1 cellular context compared by ENCODE assay signal in the genomic region with DNA sequence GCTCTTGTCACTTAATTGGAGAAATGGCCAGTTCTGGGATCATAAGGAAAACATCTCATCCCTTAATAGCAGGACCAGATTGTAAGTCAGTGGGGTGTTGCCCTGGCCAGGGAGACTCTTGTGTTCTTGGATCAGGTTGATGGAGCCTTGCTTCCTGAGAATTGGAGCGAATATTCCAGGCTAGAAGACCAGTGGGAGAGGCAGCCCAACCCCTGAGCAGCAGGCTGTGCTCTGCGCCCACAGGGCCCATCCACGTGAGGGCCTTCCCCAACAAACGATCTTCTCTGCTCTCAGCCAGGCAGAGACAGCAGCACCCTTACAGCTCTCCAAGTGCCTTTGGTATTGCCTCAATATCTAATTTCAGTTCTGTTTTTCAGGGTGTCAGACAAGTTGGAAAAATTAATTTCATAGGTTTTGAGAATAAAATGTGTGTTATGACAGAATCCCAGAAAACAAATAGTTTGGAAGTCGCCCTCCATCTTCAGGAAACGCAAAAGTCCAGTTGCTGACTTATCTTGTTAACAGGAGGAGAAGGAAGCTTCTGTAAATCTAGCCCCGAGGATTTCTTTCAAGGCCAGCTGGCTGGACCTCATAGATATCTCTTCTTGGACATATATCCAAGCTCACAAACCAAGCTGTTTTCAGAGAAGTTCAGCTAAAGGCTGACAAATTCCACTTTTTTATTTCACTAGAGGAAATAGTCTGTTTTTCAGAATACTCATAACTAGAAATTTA.
TF ChIP-seq lines count a peak whose summit lies in the region.

No MANE protein-coding gene starts in this region.

TF ChIP-seq in H1, 55 proteins besides CTCF, POLR2A, EP300 and RAD21:
- TF ChIP-seq POU5F1 (IDR thresholded peaks at IDR 0.05; ENCODE audit: low read depth, low read length) (no peak), TCF12 (IDR thresholded peaks at IDR 0.05; ENCODE audit: low read depth, low read length) (no peak), RNF2 (IDR thresholded peaks at IDR 0.05; ENCODE audit: borderline replicate concordance, low read depth, low read length, missing control alignments, poor library complexity, severe bottlenecking) (no peak), CBX8 (IDR thresholded peaks at IDR 0.05; ENCODE audit: borderline replicate concordance, low read depth, low read length) (no peak), CHD1 (IDR thresholded peaks at IDR 0.05; ENCODE audit: low read depth, low read length) (no peak), EGR1 (IDR thresholded peaks at IDR 0.05; ENCODE audit: borderline replicate concordance, low read depth, low read length) (no peak), SIRT6 (IDR thresholded peaks at IDR 0.05; ENCODE audit: low read length) (no peak), BACH1 (IDR thresholded peaks at IDR 0.05; ENCODE audit: low read length) (no peak), CTBP2 (IDR thresholded peaks at IDR 0.05; ENCODE audit: borderline replicate concordance, insufficient read depth, insufficient read length, low read length) (no peak), RXRA (IDR thresholded peaks at IDR 0.05; ENCODE audit: insufficient read depth, low read depth, low read length) (no peak)
- TF ChIP-seq, protein P1, sequence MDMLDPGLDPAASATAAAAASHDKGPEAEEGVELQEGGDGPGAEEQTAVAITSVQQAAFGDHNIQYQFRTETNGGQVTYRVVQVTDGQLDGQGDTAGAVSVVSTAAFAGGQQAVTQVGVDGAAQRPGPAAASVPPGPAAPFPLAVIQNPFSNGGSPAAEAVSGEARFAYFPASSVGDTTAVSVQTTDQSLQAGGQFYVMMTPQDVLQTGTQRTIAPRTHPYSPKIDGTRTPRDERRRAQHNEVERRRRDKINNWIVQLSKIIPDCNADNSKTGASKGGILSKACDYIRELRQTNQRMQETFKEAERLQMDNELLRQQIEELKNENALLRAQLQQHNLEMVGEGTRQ (IDR thresholded peaks at IDR 0.05; ENCODE audit: low read length), result no peak
- TF ChIP-seq, protein P2, sequence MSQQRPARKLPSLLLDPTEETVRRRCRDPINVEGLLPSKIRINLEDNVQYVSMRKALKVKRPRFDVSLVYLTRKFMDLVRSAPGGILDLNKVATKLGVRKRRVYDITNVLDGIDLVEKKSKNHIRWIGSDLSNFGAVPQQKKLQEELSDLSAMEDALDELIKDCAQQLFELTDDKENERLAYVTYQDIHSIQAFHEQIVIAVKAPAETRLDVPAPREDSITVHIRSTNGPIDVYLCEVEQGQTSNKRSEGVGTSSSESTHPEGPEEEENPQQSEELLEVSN (IDR thresholded peaks at IDR 0.05), result no peak
- TF ChIP-seq, protein P3, sequence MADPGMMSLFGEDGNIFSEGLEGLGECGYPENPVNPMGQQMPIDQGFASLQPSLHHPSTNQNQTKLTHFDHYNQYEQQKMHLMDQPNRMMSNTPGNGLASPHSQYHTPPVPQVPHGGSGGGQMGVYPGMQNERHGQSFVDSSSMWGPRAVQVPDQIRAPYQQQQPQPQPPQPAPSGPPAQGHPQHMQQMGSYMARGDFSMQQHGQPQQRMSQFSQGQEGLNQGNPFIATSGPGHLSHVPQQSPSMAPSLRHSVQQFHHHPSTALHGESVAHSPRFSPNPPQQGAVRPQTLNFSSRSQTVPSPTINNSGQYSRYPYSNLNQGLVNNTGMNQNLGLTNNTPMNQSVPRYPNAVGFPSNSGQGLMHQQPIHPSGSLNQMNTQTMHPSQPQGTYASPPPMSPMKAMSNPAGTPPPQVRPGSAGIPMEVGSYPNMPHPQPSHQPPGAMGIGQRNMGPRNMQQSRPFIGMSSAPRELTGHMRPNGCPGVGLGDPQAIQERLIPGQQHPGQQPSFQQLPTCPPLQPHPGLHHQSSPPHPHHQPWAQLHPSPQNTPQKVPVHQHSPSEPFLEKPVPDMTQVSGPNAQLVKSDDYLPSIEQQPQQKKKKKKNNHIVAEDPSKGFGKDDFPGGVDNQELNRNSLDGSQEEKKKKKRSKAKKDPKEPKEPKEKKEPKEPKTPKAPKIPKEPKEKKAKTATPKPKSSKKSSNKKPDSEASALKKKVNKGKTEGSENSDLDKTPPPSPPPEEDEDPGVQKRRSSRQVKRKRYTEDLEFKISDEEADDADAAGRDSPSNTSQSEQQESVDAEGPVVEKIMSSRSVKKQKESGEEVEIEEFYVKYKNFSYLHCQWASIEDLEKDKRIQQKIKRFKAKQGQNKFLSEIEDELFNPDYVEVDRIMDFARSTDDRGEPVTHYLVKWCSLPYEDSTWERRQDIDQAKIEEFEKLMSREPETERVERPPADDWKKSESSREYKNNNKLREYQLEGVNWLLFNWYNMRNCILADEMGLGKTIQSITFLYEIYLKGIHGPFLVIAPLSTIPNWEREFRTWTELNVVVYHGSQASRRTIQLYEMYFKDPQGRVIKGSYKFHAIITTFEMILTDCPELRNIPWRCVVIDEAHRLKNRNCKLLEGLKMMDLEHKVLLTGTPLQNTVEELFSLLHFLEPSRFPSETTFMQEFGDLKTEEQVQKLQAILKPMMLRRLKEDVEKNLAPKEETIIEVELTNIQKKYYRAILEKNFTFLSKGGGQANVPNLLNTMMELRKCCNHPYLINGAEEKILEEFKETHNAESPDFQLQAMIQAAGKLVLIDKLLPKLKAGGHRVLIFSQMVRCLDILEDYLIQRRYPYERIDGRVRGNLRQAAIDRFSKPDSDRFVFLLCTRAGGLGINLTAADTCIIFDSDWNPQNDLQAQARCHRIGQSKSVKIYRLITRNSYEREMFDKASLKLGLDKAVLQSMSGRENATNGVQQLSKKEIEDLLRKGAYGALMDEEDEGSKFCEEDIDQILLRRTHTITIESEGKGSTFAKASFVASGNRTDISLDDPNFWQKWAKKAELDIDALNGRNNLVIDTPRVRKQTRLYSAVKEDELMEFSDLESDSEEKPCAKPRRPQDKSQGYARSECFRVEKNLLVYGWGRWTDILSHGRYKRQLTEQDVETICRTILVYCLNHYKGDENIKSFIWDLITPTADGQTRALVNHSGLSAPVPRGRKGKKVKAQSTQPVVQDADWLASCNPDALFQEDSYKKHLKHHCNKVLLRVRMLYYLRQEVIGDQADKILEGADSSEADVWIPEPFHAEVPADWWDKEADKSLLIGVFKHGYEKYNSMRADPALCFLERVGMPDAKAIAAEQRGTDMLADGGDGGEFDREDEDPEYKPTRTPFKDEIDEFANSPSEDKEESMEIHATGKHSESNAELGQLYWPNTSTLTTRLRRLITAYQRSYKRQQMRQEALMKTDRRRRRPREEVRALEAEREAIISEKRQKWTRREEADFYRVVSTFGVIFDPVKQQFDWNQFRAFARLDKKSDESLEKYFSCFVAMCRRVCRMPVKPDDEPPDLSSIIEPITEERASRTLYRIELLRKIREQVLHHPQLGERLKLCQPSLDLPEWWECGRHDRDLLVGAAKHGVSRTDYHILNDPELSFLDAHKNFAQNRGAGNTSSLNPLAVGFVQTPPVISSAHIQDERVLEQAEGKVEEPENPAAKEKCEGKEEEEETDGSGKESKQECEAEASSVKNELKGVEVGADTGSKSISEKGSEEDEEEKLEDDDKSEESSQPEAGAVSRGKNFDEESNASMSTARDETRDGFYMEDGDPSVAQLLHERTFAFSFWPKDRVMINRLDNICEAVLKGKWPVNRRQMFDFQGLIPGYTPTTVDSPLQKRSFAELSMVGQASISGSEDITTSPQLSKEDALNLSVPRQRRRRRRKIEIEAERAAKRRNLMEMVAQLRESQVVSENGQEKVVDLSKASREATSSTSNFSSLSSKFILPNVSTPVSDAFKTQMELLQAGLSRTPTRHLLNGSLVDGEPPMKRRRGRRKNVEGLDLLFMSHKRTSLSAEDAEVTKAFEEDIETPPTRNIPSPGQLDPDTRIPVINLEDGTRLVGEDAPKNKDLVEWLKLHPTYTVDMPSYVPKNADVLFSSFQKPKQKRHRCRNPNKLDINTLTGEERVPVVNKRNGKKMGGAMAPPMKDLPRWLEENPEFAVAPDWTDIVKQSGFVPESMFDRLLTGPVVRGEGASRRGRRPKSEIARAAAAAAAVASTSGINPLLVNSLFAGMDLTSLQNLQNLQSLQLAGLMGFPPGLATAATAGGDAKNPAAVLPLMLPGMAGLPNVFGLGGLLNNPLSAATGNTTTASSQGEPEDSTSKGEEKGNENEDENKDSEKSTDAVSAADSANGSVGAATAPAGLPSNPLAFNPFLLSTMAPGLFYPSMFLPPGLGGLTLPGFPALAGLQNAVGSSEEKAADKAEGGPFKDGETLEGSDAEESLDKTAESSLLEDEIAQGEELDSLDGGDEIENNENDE (IDR thresholded peaks at IDR 0.05; ENCODE audit: insufficient replicate concordance, low read length), result no peak
